In the genomic region with DNA sequence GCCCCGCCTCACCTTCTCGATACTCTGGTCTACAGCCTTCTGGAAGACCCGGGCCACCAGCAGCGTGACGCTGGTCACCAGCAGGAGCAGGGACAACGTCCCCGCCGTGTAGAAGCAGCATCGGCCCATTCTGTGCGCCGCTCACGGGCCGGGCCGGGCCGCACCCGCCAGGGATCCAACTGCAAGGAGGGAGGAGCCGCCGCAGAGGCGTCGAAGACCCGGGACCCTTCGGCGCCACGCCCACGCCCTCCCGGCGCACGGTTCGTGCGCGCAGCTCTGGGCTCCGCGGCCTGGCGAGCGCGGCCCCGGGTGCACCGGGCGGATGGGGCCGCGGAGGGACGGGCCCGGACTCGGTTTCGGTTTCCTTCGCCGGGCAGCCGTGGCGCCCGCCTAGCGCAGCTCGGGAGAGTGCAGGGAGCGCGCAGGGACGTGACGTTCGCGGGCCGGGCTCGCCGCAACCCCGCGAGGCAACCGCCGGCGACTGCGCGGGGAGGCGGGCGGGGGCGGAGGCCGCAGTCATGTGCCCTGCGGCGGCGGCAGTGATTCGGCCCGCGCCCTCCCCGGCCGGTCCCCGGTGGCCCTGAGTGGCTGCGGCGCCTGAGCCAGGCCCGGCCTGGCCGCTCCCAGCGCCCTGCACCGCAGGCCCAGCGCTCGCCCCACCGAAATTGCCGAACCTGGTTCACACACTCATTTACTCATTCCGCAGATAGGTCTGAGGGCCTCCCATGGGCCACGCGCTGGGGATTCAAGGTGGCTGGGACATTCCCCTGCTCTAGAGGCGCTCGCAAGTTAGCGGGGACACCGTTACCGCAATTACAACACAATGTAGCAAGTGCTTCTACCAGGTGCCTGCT, we compare ENCODE assay signal across 7 cellular contexts. TPM values are rescaled to one million over a fixed set of nuclear protein-coding genes. Genes with fewer than 3 reads are reported as not detected.
A peak's percentile ranks its signal among the peaks of the same experiment; 100 is the strongest.
DNase-seq lines count a peak whose midpoint lies in the region; ATAC-seq and TF ChIP-seq lines count a peak whose summit lies in the region.

A gene with protein sequence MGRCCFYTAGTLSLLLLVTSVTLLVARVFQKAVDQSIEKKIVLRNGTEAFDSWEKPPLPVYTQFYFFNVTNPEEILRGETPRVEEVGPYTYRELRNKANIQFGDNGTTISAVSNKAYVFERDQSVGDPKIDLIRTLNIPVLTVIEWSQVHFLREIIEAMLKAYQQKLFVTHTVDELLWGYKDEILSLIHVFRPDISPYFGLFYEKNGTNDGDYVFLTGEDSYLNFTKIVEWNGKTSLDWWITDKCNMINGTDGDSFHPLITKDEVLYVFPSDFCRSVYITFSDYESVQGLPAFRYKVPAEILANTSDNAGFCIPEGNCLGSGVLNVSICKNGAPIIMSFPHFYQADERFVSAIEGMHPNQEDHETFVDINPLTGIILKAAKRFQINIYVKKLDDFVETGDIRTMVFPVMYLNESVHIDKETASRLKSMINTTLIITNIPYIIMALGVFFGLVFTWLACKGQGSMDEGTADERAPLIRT (minus strand): TSS at position 410 of the 854 bp plus-strand sequence. CDS start 281 bp downstream, at position 129.

- peak within 1 kb of the TSS; percentile 72 for H3K4me3 ChIP-seq in astrocyte of the spinal cord (ENCODE audit: low read depth, low read length)

- TF ChIP-seq CTCF in GM13977 (IDR thresholded peaks at IDR 0.05; ENCODE audit: extremely low read depth, insufficient read depth, missing control alignments), result no peak
- TF ChIP-seq CTCF in astrocyte of the spinal cord (IDR thresholded peaks at IDR 0.05; ENCODE audit: low read depth, low read length), result no peak

- ATAC-seq in HG02642 (IDR thresholded peaks at IDR 0.05; ENCODE audit: poor library complexity, unreplicated experiment) (peak; percentile 84), sciatic nerve (peak; percentile 93)

- DNase-seq in GM13977 (ENCODE audit: low spot score) (peak; percentile 87), NCI-H128 (lab: John Stamatoyannopoulos, UW; ENCODE audit: unreplicated experiment) (peak; percentile 49), T-helper 9 cell (peak; percentile 65), astrocyte of the spinal cord (ENCODE audit: low read depth, low spot score) (peak; percentile 89), hypothalamus (lab: John Stamatoyannopoulos, UW) (peak; percentile 41 to 95 (median 83)), sciatic nerve (ENCODE audit: low spot score) (peak; percentile 91)

- in situ Hi-C loops in GM13977 (cut with MboI; ENCODE audit: low pct_unique_long_range_greater_than_20kb, low sequenced_read_pairs, unreplicated experiment) (no loop called here), astrocyte of the spinal cord (cut with HindIII; ENCODE audit: low sequenced_read_pairs) (no loop called here)

- intact Hi-C loops in sciatic nerve (cut with DNase I), result no loop called here

RNA-seq across cellular contexts. Expression of the gene that starts here (rescaled TPM):
- total RNA-seq in sciatic nerve, result 145 TPM

Comparison
In these comparisons a context has a peak if more than half of its experiments do, and no peak if none do; other contexts are left out.
1. Peak in every context shown above with its lines: DNase-seq, ATAC-seq and H3K4me3 ChIP-seq.